16 cellular contexts compared by ENCODE assay signal in the genomic region with DNA sequence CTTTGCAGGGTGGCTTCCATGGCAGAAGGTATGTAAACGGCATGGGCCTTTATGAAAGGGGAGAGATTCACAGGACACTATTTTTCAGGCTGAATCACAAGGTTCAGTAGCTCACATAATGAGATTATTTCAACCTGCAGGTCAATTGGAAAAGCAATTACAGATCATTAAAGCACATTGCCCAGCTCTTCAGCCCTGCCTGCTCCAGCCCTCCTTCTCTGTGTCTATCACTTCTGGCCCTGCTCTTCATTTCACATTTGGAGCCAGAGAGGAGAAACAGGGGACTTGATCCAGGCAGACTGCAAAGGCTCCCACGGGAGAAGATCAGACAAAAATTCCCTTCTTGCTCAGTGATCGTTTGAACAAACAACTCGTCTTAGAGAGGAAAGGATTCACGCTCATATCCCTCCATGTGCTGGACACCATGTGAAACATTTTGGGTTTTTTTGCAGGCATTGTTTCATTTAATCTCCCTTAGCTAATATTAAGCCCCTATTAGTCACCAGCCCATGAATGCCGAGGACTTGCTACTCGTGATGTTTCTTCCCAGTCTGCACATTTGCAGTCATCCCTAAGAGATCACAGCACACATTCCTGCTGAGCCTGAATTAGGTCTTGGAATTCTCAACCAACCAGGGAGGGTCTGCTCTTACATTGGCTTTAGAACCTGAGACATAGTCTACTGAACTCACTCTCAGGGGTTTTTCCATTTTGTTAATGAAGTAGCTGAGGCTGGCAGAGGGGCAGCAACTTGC.
"Had no signal": no experiment of that assay in that cellular context is flagged by ENCODE, and none has a peak within 500 bp of the region (broad histone marks: within the 10 kb centered on the region; RNA-seq: fewer than 3 reads in every experiment).

No MANE protein-coding gene starts in this region.

- H3K36me3 ChIP-seq: tibial artery, uterus had no signal

- H3K4me3 Mint-ChIP-seq: activated T-cell treated with anti-CD3 and anti-CD28 coated beads, Interleukin-2, amount 50 U/mL, for 72 hours; central memory CD8-positive, alpha-beta T cell; memory B cell; natural killer cell treated with Interleukin-12 subunit alpha and Interleukin-12 subunit beta and Interleukin-15 and Interleukin-18, amount 100 ng/mL, for 72 hours had no signal

- H3K79me2 ChIP-seq: parathyroid adenoma had no signal

- H3K27me3 ChIP-seq: tibial artery, uterus had no signal

- H3K4me1 Mint-ChIP-seq: central memory CD8-positive, alpha-beta T cell; memory B cell had no signal

- H3K9ac ChIP-seq: parathyroid adenoma had no signal

- DNase-seq: activated CD4-positive, alpha-beta T cell treated with anti-CD3 and anti-CD28 coated beads, Interleukin-2, amount 50 U/mL, for 4 hours; activated effector memory CD4-positive, alpha-beta T cell treated with anti-CD3 and anti-CD28 coated beads, Interleukin-2, amount 50 U/mL, for 16 hours; activated naive CD4-positive, alpha-beta T cell treated with anti-CD3 and anti-CD28 coated beads, Interleukin-2, amount 50 U/mL, for 16 hours; activated T-cell treated with anti-CD3 and anti-CD28 coated beads, Interleukin-2, amount 50 U/mL, for 72 hours; aorta; stimulated activated CD4-positive, alpha-beta T cell treated with anti-CD3 and anti-CD28 coated beads, Interleukin-12 subunit alpha, Interleukin-12 subunit beta, amount 100 ng/mL, for 4 hours; stimulated activated CD4-positive, alpha-beta T cell treated with anti-CD3 and anti-CD28 coated beads, Interleukin-1b, Interleukin-23, amount 100 ng/mL, for 48 hours; stimulated activated naive CD4-positive, alpha-beta T cell treated with Interleukin-2 at 50 U/mL for 16 hours; substantia nigra; tibial artery; uterus had no signal

- H3K9me3 Mint-ChIP-seq: activated T-cell treated with anti-CD3 and anti-CD28 coated beads, Interleukin-2, amount 50 U/mL, for 72 hours; central memory CD8-positive, alpha-beta T cell; memory B cell; natural killer cell treated with Interleukin-12 subunit alpha and Interleukin-12 subunit beta and Interleukin-15 and Interleukin-18, amount 100 ng/mL, for 72 hours had no signal

- H2AFZ ChIP-seq: parathyroid adenoma had no signal

- H3K4me3 ChIP-seq: coronary artery, tibial artery, uterus had no signal

- ATAC-seq: activated T-cell treated with anti-CD3 and anti-CD28 coated beads, Interleukin-2, amount 50 U/mL, for 72 hours; natural killer cell treated with Interleukin-12 subunit alpha and Interleukin-12 subunit beta and Interleukin-15 and Interleukin-18, amount 100 ng/mL, for 72 hours had no signal

- H3K36me3 Mint-ChIP-seq: memory B cell; natural killer cell treated with Interleukin-12 subunit alpha and Interleukin-12 subunit beta and Interleukin-15 and Interleukin-18, amount 100 ng/mL, for 72 hours had no signal

- H3K4me1 ChIP-seq: parathyroid adenoma, tibial artery, uterus had no signal

- H3K9me3 ChIP-seq: tibial artery, uterus had no signal

- H3K27ac ChIP-seq: coronary artery, parathyroid adenoma, tibial artery, uterus had no signal

- H3K27ac Mint-ChIP-seq: activated T-cell treated with anti-CD3 and anti-CD28 coated beads, Interleukin-2, amount 50 U/mL, for 72 hours; memory B cell; natural killer cell treated with Interleukin-12 subunit alpha and Interleukin-12 subunit beta and Interleukin-15 and Interleukin-18, amount 100 ng/mL, for 72 hours had no signal
